In the genomic region with DNA sequence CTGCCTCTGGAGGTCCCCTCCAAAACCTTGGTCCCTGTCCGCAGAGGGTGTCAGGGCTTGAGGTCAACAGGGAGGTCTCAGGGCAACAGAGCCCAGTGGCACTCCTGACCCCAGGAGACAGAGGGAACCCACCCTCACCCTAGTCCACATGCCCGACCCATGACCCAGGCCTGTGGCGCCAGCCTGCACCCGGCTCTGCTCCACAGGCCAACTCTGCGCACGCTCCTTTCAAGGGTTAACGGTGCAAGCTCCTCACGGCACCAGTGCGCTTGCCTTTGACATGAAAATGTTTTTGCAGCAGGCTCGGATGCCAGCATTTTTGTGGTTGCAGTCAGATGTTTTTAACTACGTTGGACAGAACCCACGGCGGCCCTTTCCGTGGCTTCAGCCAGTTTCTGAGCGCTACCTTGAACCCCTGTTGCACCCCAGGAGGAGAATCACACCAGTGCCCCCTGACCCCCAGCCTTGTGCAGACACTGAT, we compare ENCODE assay signal across 1 cellular context.
TF ChIP-seq lines count a peak whose summit lies in the region.

No MANE protein-coding gene starts in this region.

TF ChIP-seq in GM23338, 12 proteins besides CTCF, POLR2A, EP300 and RAD21 (continued from another document):
- TF ChIP-seq ZNF462 (CRISPR knock-in tag; IDR thresholded peaks at IDR 0.05) (no peak), EZH2phosphoT487 (IDR thresholded peaks at IDR 0.05; ENCODE audit: unreplicated experiment) (no peak), EZH2 (IDR thresholded peaks at IDR 0.05; ENCODE audit: low read depth, unreplicated experiment) (no peak), ZNF114 (CRISPR knock-in tag; IDR thresholded peaks at IDR 0.05) (no peak), CREB1 (CRISPR knock-in tag; IDR thresholded peaks at IDR 0.05; ENCODE audit: low read depth) (no peak)
- TF ChIP-seq, protein P1, sequence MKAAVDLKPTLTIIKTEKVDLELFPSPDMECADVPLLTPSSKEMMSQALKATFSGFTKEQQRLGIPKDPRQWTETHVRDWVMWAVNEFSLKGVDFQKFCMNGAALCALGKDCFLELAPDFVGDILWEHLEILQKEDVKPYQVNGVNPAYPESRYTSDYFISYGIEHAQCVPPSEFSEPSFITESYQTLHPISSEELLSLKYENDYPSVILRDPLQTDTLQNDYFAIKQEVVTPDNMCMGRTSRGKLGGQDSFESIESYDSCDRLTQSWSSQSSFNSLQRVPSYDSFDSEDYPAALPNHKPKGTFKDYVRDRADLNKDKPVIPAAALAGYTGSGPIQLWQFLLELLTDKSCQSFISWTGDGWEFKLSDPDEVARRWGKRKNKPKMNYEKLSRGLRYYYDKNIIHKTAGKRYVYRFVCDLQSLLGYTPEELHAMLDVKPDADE (IDR thresholded peaks at IDR 0.05): no peak
TF ChIP-seq in GM23338: peak in this region for 0.
